8 cellular contexts compared by ENCODE assay signal in the genomic region with DNA sequence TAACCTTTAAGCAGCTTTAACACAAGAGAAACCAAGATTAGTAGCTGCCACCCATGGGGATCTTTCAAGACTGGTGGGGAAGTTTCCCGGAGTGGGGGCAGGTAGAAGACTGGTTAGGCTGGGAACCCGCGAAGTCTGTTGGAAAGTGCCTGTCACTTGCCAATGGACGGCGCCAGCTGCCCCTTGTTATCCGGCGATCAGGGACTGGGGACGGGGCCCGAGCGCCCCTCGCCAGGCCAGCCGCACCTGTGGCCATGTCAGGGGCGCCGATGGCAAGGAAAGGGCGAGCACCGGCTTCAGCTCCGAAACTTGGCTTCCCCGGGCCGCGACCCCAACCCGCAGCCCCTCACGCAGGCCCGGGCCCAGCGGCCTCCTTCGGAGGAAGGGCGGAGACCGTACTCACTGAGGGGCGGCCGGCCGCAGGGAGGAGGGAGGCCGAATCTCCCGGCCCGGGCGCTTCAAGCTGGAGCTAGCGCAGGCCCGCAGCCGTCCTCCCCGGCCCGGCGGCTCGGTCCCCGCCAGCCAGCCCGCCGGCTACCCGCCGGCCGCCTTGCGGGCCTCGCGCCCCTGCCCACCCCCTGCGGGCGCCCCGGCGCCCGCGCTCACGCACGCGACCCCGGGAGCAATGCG. TPM values are rescaled to one million over a fixed set of nuclear protein-coding genes. Genes with fewer than 3 reads are reported as not detected.
DNase-seq lines count a peak whose midpoint lies in the region; ATAC-seq, FAIRE-seq and TF ChIP-seq lines count a peak whose summit lies in the region.

No MANE protein-coding gene starts in this region.

- H3K36me3 Mint-ChIP-seq in CD4-positive, CD25-positive, alpha-beta regulatory T cell, result peaks cover 17% of the 10 kb centered on the region
- peaks cover 40% of the 10 kb centered on the region for H3K36me3 Mint-ChIP-seq in activated CD4-positive, alpha-beta memory T cell treated with anti-CD3 and anti-CD28 coated beads for 36 hours

- intact Hi-C loops in activated CD4-positive, alpha-beta memory T cell treated with anti-CD3 and anti-CD28 coated beads for 36 hours (cut with micrococcal nuclease), result loop anchor here (1.0 to 5.0 kb wide), 5 partner anchors 8 to 263 kb away; partner anchors contain the start of genes DEPDC5, PATZ1 and PRR14L
- intact Hi-C loops in endothelial cell of umbilical vein (cut with micrococcal nuclease), result loop anchor here (2.0 kb wide), 2 partner anchors 42 to 142 kb away; no protein-coding TSS in a partner anchor

- DNase-seq in CD4-positive, CD25-positive, alpha-beta regulatory T cell, result peak; percentile 11 to 40 (median 16)
- DNase-seq in HuH-7.5 (ENCODE audit: low spot score) (peak; percentile 43), endothelial cell of umbilical vein (ENCODE audit: low read depth, low spot score) (peak; percentile 52), suprapubic skin (ENCODE audit: low spot score in 2 of 2) (peak in 1 of 2 donors; percentile 70)
- peak; percentile 58 for DNase-seq in activated CD4-positive, alpha-beta memory T cell treated with anti-CD3 and anti-CD28 coated beads for 36 hours

- peak overlapping the region; percentile 91 for H3K9ac ChIP-seq in endothelial cell of umbilical vein (replicated peaks; ENCODE audit: extremely low read depth, insufficient read depth, low read length)

- H3K79me2 ChIP-seq in endothelial cell of umbilical vein (ENCODE audit: control insufficient read depth, insufficient read depth, low read length), result peaks cover 40% of the 10 kb centered on the region

- TF ChIP-seq POLR2A in endothelial cell of umbilical vein (IDR thresholded peaks at IDR 0.05; ENCODE audit: low read depth, low read length) (no peak), suprapubic skin (IDR thresholded peaks at IDR 0.05) (no peak)

- POLR2A ChIA-PET in activated CD4-positive, alpha-beta memory T cell treated with anti-CD3 and anti-CD28 coated beads for 36 hours (lab: Charles Lee), result interaction anchor here (0.8 to 4.5 kb wide), 3 partner anchors 40 to 49 kb away, joined by 3 to 31 read pairs (median 3); no protein-coding TSS in a partner anchor
- POLR2A ChIA-PET in endothelial cell of umbilical vein (lab: Charles Lee), result no interaction called here

- no peak for TF ChIP-seq EP300 in suprapubic skin (IDR thresholded peaks at IDR 0.05)

- no TSS peak for BruUV-seq in endothelial cell of umbilical vein (replicated peaks; lab: Mats Ljungman, UMichigan)

- H3K4me1 Mint-ChIP-seq in CD4-positive, CD25-positive, alpha-beta regulatory T cell, result peaks cover 10 to 62% (median 32%) of the 10 kb centered on the region in 4 donors
- peaks cover 56% of the 10 kb centered on the region for H3K4me1 Mint-ChIP-seq in activated CD4-positive, alpha-beta memory T cell treated with anti-CD3 and anti-CD28 coated beads for 36 hours (ENCODE audit: low read depth)

- H3K4me3 Mint-ChIP-seq in CD4-positive, CD25-positive, alpha-beta regulatory T cell, result peak overlapping the region; percentile 87 to 96 (median 92)
- H3K4me3 Mint-ChIP-seq in activated CD4-positive, alpha-beta memory T cell treated with anti-CD3 and anti-CD28 coated beads for 36 hours, result peak overlapping the region; percentile 76

- no peaks in the 10 kb centered on the region for H3K9me1 ChIP-seq in endothelial cell of umbilical vein (replicated peaks; ENCODE audit: control insufficient read depth, extremely low read depth, insufficient read depth, low read length)

- peak overlapping the region; percentile 41 for H2AFZ ChIP-seq in endothelial cell of umbilical vein (ENCODE audit: low read depth, low read length)

- H3K27me3 ChIP-seq in CD4-positive, CD25-positive, alpha-beta regulatory T cell (ENCODE audit: control insufficient read depth, insufficient read depth, low read length), result no peaks in the 10 kb centered on the region
- H3K27me3 ChIP-seq in endothelial cell of umbilical vein (ENCODE audit: control insufficient read depth in 2 of 2, insufficient read depth in 2 of 2, low read length in 2 of 2) (no peaks in the 10 kb centered on the region), mononuclear cell (ENCODE audit: insufficient read depth, low read length) (no peaks in the 10 kb centered on the region), suprapubic skin (no peaks in the 10 kb centered on the region)

- peak in 1 of 2 donors; percentile 3 for ATAC-seq in CD4-positive, CD25-positive, alpha-beta regulatory T cell (ENCODE audit: low read depth in 2 of 2)
- ATAC-seq in GM19397 (IDR thresholded peaks at IDR 0.05; ENCODE audit: unreplicated experiment), result peak; percentile 25
- no peak for ATAC-seq in GM19455 (IDR thresholded peaks at IDR 0.05; ENCODE audit: unreplicated experiment)

- H3K4me2 ChIP-seq in endothelial cell of umbilical vein (ENCODE audit: insufficient read depth, low read length), result peak overlapping the region; percentile 85

- no peaks in the 10 kb centered on the region for H3K27me3 Mint-ChIP-seq in CD4-positive, CD25-positive, alpha-beta regulatory T cell
- no peaks in the 10 kb centered on the region for H3K27me3 Mint-ChIP-seq in activated CD4-positive, alpha-beta memory T cell treated with anti-CD3 and anti-CD28 coated beads for 36 hours

- CTCF ChIA-PET in activated CD4-positive, alpha-beta memory T cell treated with anti-CD3 and anti-CD28 coated beads for 36 hours (lab: Charles Lee), result interaction anchor here (0.8 to 1.8 kb wide), 6 partner anchors 10 to 89 kb away, joined by 3 to 10 read pairs (median 4); no protein-coding TSS in a partner anchor
- CTCF ChIA-PET in endothelial cell of umbilical vein (lab: Charles Lee), result interaction anchor here (1.7 to 3.1 kb wide), 2 partner anchors 12 to 37 kb away, joined by 8 to 9 read pairs; no protein-coding TSS in a partner anchor

- H3K27ac Mint-ChIP-seq in CD4-positive, CD25-positive, alpha-beta regulatory T cell, result peak overlapping the region; percentile 83 to 94 (median 88)
- peak overlapping the region; percentile 78 for H3K27ac Mint-ChIP-seq in activated CD4-positive, alpha-beta memory T cell treated with anti-CD3 and anti-CD28 coated beads for 36 hours

- H4K20me1 ChIP-seq in endothelial cell of umbilical vein (replicated peaks; ENCODE audit: control insufficient read depth, extremely low read depth, insufficient read depth, low read length), result no peaks in the 10 kb centered on the region

- TF ChIP-seq CTCF in endothelial cell of umbilical vein (IDR thresholded peaks at IDR 0.05; ENCODE audit: extremely low read depth in 1 of 2, insufficient read depth in 1 of 2, low read depth in 1 of 2, low read length in 2 of 2) (no peak), suprapubic skin (IDR thresholded peaks at IDR 0.05) (no peak)

- FAIRE-seq in endothelial cell of umbilical vein (lab: Jason Lieb, UNC), result peak; percentile 15

- peak overlapping the region; percentile 81 for H3K4me3 ChIP-seq in CD4-positive, CD25-positive, alpha-beta regulatory T cell (ENCODE audit: low read depth, low read length)
- H3K4me3 ChIP-seq in endothelial cell of umbilical vein (replicated peaks in 1 of 3; ENCODE audit: insufficient read depth in 1 of 3, low read depth in 1 of 3, low read length in 3 of 3) (peak overlapping the region; percentile 85 to 96 (median 87)), mononuclear cell (ENCODE audit: low read length) (peak overlapping the region; percentile 89), suprapubic skin (peak overlapping the region; percentile 91)

- no peaks in the 10 kb centered on the region for H3K9me3 Mint-ChIP-seq in CD4-positive, CD25-positive, alpha-beta regulatory T cell
- no peaks in the 10 kb centered on the region for H3K9me3 Mint-ChIP-seq in activated CD4-positive, alpha-beta memory T cell treated with anti-CD3 and anti-CD28 coated beads for 36 hours

- H3K36me3 ChIP-seq in CD4-positive, CD25-positive, alpha-beta regulatory T cell (ENCODE audit: control insufficient read depth, insufficient read depth, low read length), result peaks cover 12% of the 10 kb centered on the region
- H3K36me3 ChIP-seq in endothelial cell of umbilical vein (ENCODE audit: control insufficient read depth in 2 of 2, extremely low read depth in 1 of 2, insufficient read depth in 2 of 2, low read length in 2 of 2), result peaks cover 3 to 5% of the 10 kb centered on the region in 2 experiments
- peaks cover 14% of the 10 kb centered on the region for H3K36me3 ChIP-seq in suprapubic skin

- 0% methylated on average over 10 of the region's 61 CpGs for WGBS in suprapubic skin

- H3K9me3 ChIP-seq in CD4-positive, CD25-positive, alpha-beta regulatory T cell (ENCODE audit: control insufficient read depth in 2 of 2, low read length in 2 of 2), result no peaks in the 10 kb centered on the region
- H3K9me3 ChIP-seq in endothelial cell of umbilical vein (replicated peaks; ENCODE audit: control insufficient read depth, insufficient read depth, low read length) (no peaks in the 10 kb centered on the region), mononuclear cell (ENCODE audit: low read depth, low read length) (no peaks in the 10 kb centered on the region), suprapubic skin (no peaks in the 10 kb centered on the region)

- H3K27ac ChIP-seq in CD4-positive, CD25-positive, alpha-beta regulatory T cell (ENCODE audit: insufficient read depth, low read length, poor library complexity, severe bottlenecking), result peak overlapping the region; percentile 95
- H3K27ac ChIP-seq in endothelial cell of umbilical vein (ENCODE audit: insufficient read depth, low read depth, low read length) (peak overlapping the region; percentile 84), suprapubic skin (peak overlapping the region; percentile 97)

- peaks cover 33% of the 10 kb centered on the region for H3K4me1 ChIP-seq in CD4-positive, CD25-positive, alpha-beta regulatory T cell (ENCODE audit: control insufficient read depth, insufficient read depth, low read length, poor library complexity, severe bottlenecking)
- H3K4me1 ChIP-seq in endothelial cell of umbilical vein (ENCODE audit: control insufficient read depth, extremely low read depth, insufficient read depth, low read length) (peaks cover 24% of the 10 kb centered on the region), mononuclear cell (ENCODE audit: insufficient read depth, low read length) (peaks cover 34% of the 10 kb centered on the region), suprapubic skin (peaks cover 33% of the 10 kb centered on the region)

- dilution Hi-C loops in endothelial cell of umbilical vein (cut with MboI; ENCODE audit: extremely low pct_ligation_motif_present, low sequenced_read_pairs), result no loop called here

RNA-seq across cellular contexts. Expression of gene EIF4ENIF1, which starts 0.5 kb away (rescaled TPM):
- 26.6 TPM for total RNA-seq in CD4-positive, CD25-positive, alpha-beta regulatory T cell
- 10 to 100 TPM in 3 of 4 donors, 1 to 10 TPM in 1; 9.3 to 14.6 (median 10.9) TPM for polyA plus RNA-seq in CD4-positive, CD25-positive, alpha-beta regulatory T cell
- total RNA-seq in activated CD4-positive, alpha-beta memory T cell treated with anti-CD3 and anti-CD28 coated beads for 36 hours, result 10 to 100 TPM; 39.7 to 43.2 TPM
- total RNA-seq in endothelial cell of umbilical vein (36.6 and 38.7 TPM in 2 replicates), mononuclear cell (21.9 TPM), suprapubic skin (10 to 100 TPM; 12.7 to 33.8 (median 22.5) TPM)
- polyA plus RNA-seq in endothelial cell of umbilical vein, result 22.4 and 22.8 TPM in 2 replicates
- 18.1 and 20.5 TPM in 2 replicates for polyA plus RNA-seq in endothelial cell of umbilical vein (2011; cell fraction: cytosol; rRNA removed)
- 45.8 and 59.5 TPM in 2 replicates for polyA plus RNA-seq in endothelial cell of umbilical vein (2011; cell fraction: nucleus; rRNA removed)
- 20.6 and 21.6 TPM in 2 replicates for polyA plus RNA-seq in endothelial cell of umbilical vein (2012)
- 30.2 and 42.8 TPM in 2 replicates for polyA minus RNA-seq in endothelial cell of umbilical vein
- polyA minus RNA-seq in endothelial cell of umbilical vein (2011; cell fraction: cytosol; rRNA and poly(A)+ RNA removed), result 11.0 TPM
- polyA minus RNA-seq in endothelial cell of umbilical vein (2011; cell fraction: nucleus; rRNA and poly(A)+ RNA removed), result 22.4 and 29.6 TPM in 2 replicates

RNA-seq across cellular contexts. Expression of gene SFI1, which starts 7.2 kb away (rescaled TPM):
- total RNA-seq in CD4-positive, CD25-positive, alpha-beta regulatory T cell, result 300 TPM
- 10 to 100 TPM; 18.6 to 36.1 (median 28.0) TPM for polyA plus RNA-seq in CD4-positive, CD25-positive, alpha-beta regulatory T cell
- total RNA-seq in activated CD4-positive, alpha-beta memory T cell treated with anti-CD3 and anti-CD28 coated beads for 36 hours, result 100 to 1,000 TPM; 227 to 240 TPM
- total RNA-seq in endothelial cell of umbilical vein (38.3 and 46.4 TPM in 2 replicates), mononuclear cell (63.2 TPM), suprapubic skin (100 to 1,000 TPM in 1 of 4 donors, 10 to 100 TPM in 3; 21.2 to 128 (median 40.7) TPM)
- polyA plus RNA-seq in endothelial cell of umbilical vein, result 12.5 and 14.2 TPM in 2 replicates
- polyA plus RNA-seq in endothelial cell of umbilical vein (2011; cell fraction: cytosol; rRNA removed), result 7.5 and 9.0 TPM in 2 replicates
- polyA plus RNA-seq in endothelial cell of umbilical vein (2011; cell fraction: nucleus; rRNA removed), result 118 and 129 TPM in 2 replicates
- 10.9 and 13.4 TPM in 2 replicates for polyA plus RNA-seq in endothelial cell of umbilical vein (2012)
- polyA minus RNA-seq in endothelial cell of umbilical vein, result 30.2 and 38.8 TPM in 2 replicates
- polyA minus RNA-seq in endothelial cell of umbilical vein (2011; cell fraction: cytosol; rRNA and poly(A)+ RNA removed), result 3.8 TPM
- 55.4 and 69.0 TPM in 2 replicates for polyA minus RNA-seq in endothelial cell of umbilical vein (2011; cell fraction: nucleus; rRNA and poly(A)+ RNA removed)
